14 cellular contexts compared by ENCODE assay signal in the genomic region with DNA sequence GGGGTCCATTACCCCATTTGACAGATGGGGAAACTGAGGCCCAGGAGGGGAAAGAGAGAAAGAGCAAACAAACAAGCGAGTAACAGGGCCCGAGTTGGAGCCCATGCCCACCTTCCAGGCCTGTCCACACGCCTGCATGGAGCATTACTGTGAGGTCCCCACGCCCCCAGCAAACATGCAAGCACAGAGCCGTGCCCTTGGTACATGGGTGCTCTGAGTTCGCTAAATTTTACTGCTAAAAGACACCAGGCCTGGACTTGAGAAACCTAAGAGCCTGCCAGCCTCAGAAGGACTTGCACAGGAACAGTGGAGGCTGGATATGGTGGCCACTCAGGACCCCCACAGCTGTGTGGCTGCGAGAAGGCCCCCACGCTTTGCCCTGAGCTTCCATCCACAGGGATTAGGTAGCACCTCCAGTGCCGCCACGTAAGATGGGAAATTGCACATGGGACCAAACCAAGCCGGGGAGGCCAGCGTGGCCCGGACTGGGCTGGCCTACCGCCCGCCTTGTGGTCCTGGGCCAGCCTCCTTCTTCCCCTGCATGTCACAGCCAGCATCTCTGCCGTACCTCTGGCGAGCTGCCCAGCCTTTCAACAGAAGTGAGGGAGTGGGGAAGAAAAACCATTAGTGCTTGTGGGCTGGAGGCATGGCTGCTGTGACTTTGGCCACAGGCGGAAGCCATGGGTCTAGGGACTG. TPM values are rescaled to one million over a fixed set of nuclear protein-coding genes. Genes with fewer than 3 reads are reported as not detected.
DNase-seq lines count a peak whose midpoint lies in the region; ATAC-seq and TF ChIP-seq lines count a peak whose summit lies in the region.
"Had no signal": no experiment of that assay in that cellular context is flagged by ENCODE, and none has a peak within 500 bp of the region (broad histone marks: within the 10 kb centered on the region; RNA-seq: fewer than 3 reads in every experiment).

No MANE protein-coding gene starts in this region.

- ATAC-seq in HG03097 (IDR thresholded peaks at IDR 0.05; ENCODE audit: low FRiP score, unreplicated experiment) (no peak), GM21825 (IDR thresholded peaks at IDR 0.05; ENCODE audit: unreplicated experiment) (no peak), GM18505 (IDR thresholded peaks at IDR 0.05; ENCODE audit: unreplicated experiment) (no peak)

- peak; percentile 32 for DNase-seq in NCI-H1092 treated with DMSO at 0.1 percent for 48 hours (lab: John Stamatoyannopoulos, UW)
- no peak for DNase-seq in NCI-H1092 (lab: John Stamatoyannopoulos, UW)
- DNase-seq in OCI-M1 (lab: John Stamatoyannopoulos, UW), result peak; percentile 25
- DNase-seq in fibroblast of the aortic adventitia (ENCODE audit: low read depth), result peak; percentile 37
- peak; percentile 3 for DNase-seq in renal cortical epithelial cell (ENCODE audit: low read depth)
- DNase-seq: activated CD4-positive, CD25-positive, alpha-beta regulatory T cell treated with anti-CD3 and anti-CD28 coated beads, Interleukin-2, amount 50 U/mL, for 72 hours; activated naive CD4-positive, alpha-beta T cell; effector CD4-positive, alpha-beta T cell; NCI-H187 treated with DMSO at 0.1 percent for 48 hours had no signal

- TF ChIP-seq CTCF in fibroblast of the aortic adventitia (IDR thresholded peaks at IDR 0.05; ENCODE audit: insufficient read depth, low read length), result no peak

- no peak overlapping the region for H3K4me3 ChIP-seq in fibroblast of the aortic adventitia (ENCODE audit: low read depth, low read length)
- H3K4me3 ChIP-seq: stomach had no signal

- TF ChIP-seq POLR2A in GM18505 (IDR thresholded peaks at IDR 0.05; ENCODE audit: borderline replicate concordance, extremely low read depth, insufficient read depth, insufficient read length), result no peak

RNA-seq across cellular contexts. Expression of gene WNT3A, which starts 7.6 kb away (rescaled TPM):
- total RNA-seq in fibroblast of the aortic adventitia (ENCODE audit: low replicate concordance) (not detected in 2 replicates), renal cortical epithelial cell (not detected in 2 replicates)
- total RNA-seq: A673, stomach had no signal
